In genomic region chr11:111460752-111461305, GRCh38 we compare ENCODE assay signal across 28 cellular contexts. TPM values are rescaled to one million over a fixed set of nuclear protein-coding genes. Genes with fewer than 3 reads are reported as not detected.
DNase-seq lines count a peak whose midpoint lies in the region; TF ChIP-seq lines count a peak whose summit lies in the region.
"Had no signal": no experiment of that assay in that cellular context is flagged by ENCODE, and none has a peak within 500 bp of the region (broad histone marks: within the 10 kb centered on the region; RNA-seq: fewer than 3 reads in every experiment).

No MANE protein-coding gene starts in this region.

- H3K4me3 ChIP-seq in AG04449 (ENCODE audit: low read depth, low read length) (no peak overlapping the region), Karpas-422 (ENCODE audit: low read length) (no peak overlapping the region), choroid plexus epithelial cell (ENCODE audit: low read depth, low read length) (no peak overlapping the region)
- H3K4me3 ChIP-seq: esophagus squamous epithelium, HAP-1, suprapubic skin had no signal

- H3K4me3 Mint-ChIP-seq in nephron (peak overlapping the region in 1 of 3 experiments; percentile 2), chondrocyte (ENCODE audit: unreplicated experiment) (no peak overlapping the region)
- H3K4me3 Mint-ChIP-seq: activated CD4-positive, alpha-beta memory T cell treated with anti-CD3 and anti-CD28 coated beads for 36 hours; activated naive CD8-positive, alpha-beta T cell treated with anti-CD3 and anti-CD28 coated beads, Interleukin-2, amount 50 U/mL, for 24 hours; CD4-positive, alpha-beta T cell; endodermal cell had no signal

- H3K79me2 ChIP-seq in Karpas-422 (ENCODE audit: low read length) = no peaks in the 10 kb centered on the region

- no peak for TF ChIP-seq CTCF in AG04449 (IDR thresholded peaks at IDR 0.05; ENCODE audit: insufficient read depth, low read length, missing control alignments)
- no peak for TF ChIP-seq CTCF in choroid plexus epithelial cell (conservative IDR thresholded peaks at IDR 0.05; ENCODE audit: low read depth, low read length)
- TF ChIP-seq CTCF in nephron (IDR thresholded peaks at IDR 0.05; ENCODE audit: unreplicated experiment in 3 of 3) = no peak
- TF ChIP-seq CTCF in chondrocyte (IDR thresholded peaks at IDR 0.05) = no peak

- no peaks in the 10 kb centered on the region for H3K9me3 Mint-ChIP-seq in nephron
- H3K9me3 Mint-ChIP-seq in chondrocyte (ENCODE audit: low read depth) = no peaks in the 10 kb centered on the region
- H3K9me3 Mint-ChIP-seq: activated CD4-positive, alpha-beta memory T cell treated with anti-CD3 and anti-CD28 coated beads for 36 hours; activated naive CD8-positive, alpha-beta T cell treated with anti-CD3 and anti-CD28 coated beads, Interleukin-2, amount 50 U/mL, for 24 hours; CD4-positive, alpha-beta T cell; endodermal cell had no signal

- no peaks in the 10 kb centered on the region for H3K36me3 Mint-ChIP-seq in nephron (ENCODE audit: low read depth)
- H3K36me3 Mint-ChIP-seq in chondrocyte (ENCODE audit: low read depth) = no peaks in the 10 kb centered on the region
- H3K36me3 Mint-ChIP-seq: activated CD4-positive, alpha-beta memory T cell treated with anti-CD3 and anti-CD28 coated beads for 36 hours had no signal

- CTCF ChIA-PET in AG04449 (lab: Yijun Ruan, JAX) = interaction anchor here (1.1 to 5.5 kb wide), 7 partner anchors 10 to 381 kb away, joined by 3 to 31 read pairs (median 7); no protein-coding TSS in a partner anchor

- H3K27ac Mint-ChIP-seq in nephron (peak overlapping the region in 2 of 3 experiments; percentile 3 to 18), chondrocyte (ENCODE audit: unreplicated experiment) (no peak overlapping the region)
- H3K27ac Mint-ChIP-seq: activated CD4-positive, alpha-beta memory T cell treated with anti-CD3 and anti-CD28 coated beads for 36 hours; activated naive CD8-positive, alpha-beta T cell treated with anti-CD3 and anti-CD28 coated beads, Interleukin-2, amount 50 U/mL, for 24 hours; CD4-positive, alpha-beta T cell; endodermal cell had no signal

- H3K9ac ChIP-seq in Karpas-422 (ENCODE audit: low read length) = no peak overlapping the region

- DNase-seq in AG04449 (ENCODE audit: low read depth, low spot score) = peak; percentile 2
- DNase-seq in Karpas-422 = peak; percentile 47
- DNase-seq in choroid plexus epithelial cell (ENCODE audit: low read depth) = peak; percentile 15
- no peak for DNase-seq in NCI-H1105 treated with DMSO at 0.1 percent for 48 hours (lab: John Stamatoyannopoulos, UW)
- no peak for DNase-seq in hepatic stellate cell (ENCODE audit: low spot score)
- no peak for DNase-seq in chondrocyte (ENCODE audit: low spot score)
- DNase-seq: activated CD4-positive, alpha-beta memory T cell treated with anti-CD3 and anti-CD28 coated beads for 36 hours; activated CD4-positive, CD25-positive, alpha-beta regulatory T cell; activated gamma-delta T cell treated with Interleukin-2 at 50 U/mL for 16 hours; activated naive CD8-positive, alpha-beta T cell treated with anti-CD3 and anti-CD28 coated beads, Interleukin-2, amount 50 U/mL, for 24 hours; CD4-positive, alpha-beta T cell; DMS 273 treated with DMSO at 0.1 percent for 48 hours; endodermal cell; esophagus squamous epithelium; kidney glomerular epithelial cell; mammary epithelial cell; NCI-H1048; NCI-H2029 treated with DMSO at 0.1 percent for 48 hours; PC-3; Right ventricle myocardium superior; small intestine; stimulated activated CD4-positive, alpha-beta T cell treated with anti-CD3 and anti-CD28 coated beads, Interleukin-1b, Interleukin-23, amount 100 ng/mL, for 48 hours had no signal

- peaks cover 5% of the 10 kb centered on the region; the same call in 1 of the 2 replicates for H3K27me3 ChIP-seq in Karpas-422 (ENCODE audit: low read length)

- H3K27ac ChIP-seq in Karpas-422 (ENCODE audit: low read length) = no peak overlapping the region
- H3K27ac ChIP-seq: esophagus squamous epithelium, suprapubic skin had no signal

- H3K4me1 ChIP-seq in Karpas-422 (ENCODE audit: low read length) = no peaks in the 10 kb centered on the region
- H3K4me1 ChIP-seq: esophagus squamous epithelium, HAP-1, suprapubic skin had no signal

- H3K4me1 Mint-ChIP-seq in nephron (peaks cover 13% of the 10 kb centered on the region), chondrocyte (ENCODE audit: low read depth) (no peaks in the 10 kb centered on the region)
- H3K4me1 Mint-ChIP-seq: endodermal cell had no signal

- peaks cover 8% of the 10 kb centered on the region; the same call in 1 of the 2 replicates for H4K20me1 ChIP-seq in Karpas-422 (ENCODE audit: insufficient read depth, low read depth, low read length)

- POLR2A ChIA-PET in AG04449 (lab: Yijun Ruan, JAX) = interaction anchor here (0.7 kb wide), 1 partner anchor 983 kb away, joined by 3 read pairs; no protein-coding TSS in a partner anchor

- H3K27me3 Mint-ChIP-seq in nephron (ENCODE audit: low read depth) (peaks cover 78% of the 10 kb centered on the region), chondrocyte (ENCODE audit: low read depth) (peaks cover 25% of the 10 kb centered on the region)

- H2AFZ ChIP-seq in Karpas-422 (ENCODE audit: low read length) = no peak overlapping the region

- H3K4me2 ChIP-seq in Karpas-422 (ENCODE audit: low read depth, low read length, poor library complexity, severe bottlenecking) = no peak overlapping the region

- H3K9me3 ChIP-seq in Karpas-422 (ENCODE audit: low read length) = no peaks in the 10 kb centered on the region
- H3K9me3 ChIP-seq: esophagus squamous epithelium, HAP-1, suprapubic skin had no signal

- no peaks in the 10 kb centered on the region for H3K9me2 ChIP-seq in Karpas-422 (replicated peaks; ENCODE audit: insufficient read depth, low read length)

- no peaks in the 10 kb centered on the region for H3K36me3 ChIP-seq in Karpas-422 (ENCODE audit: insufficient read depth, low read length)
- H3K36me3 ChIP-seq: esophagus squamous epithelium, HAP-1, suprapubic skin had no signal

RNA-seq across cellular contexts. Expression of gene BTG4, which starts 51.4 kb away (rescaled TPM):
- total RNA-seq in Karpas-422 (2014; rRNA removed; shearing (Covaris generic); ENCODE audit: low replicate concordance) = not detected in 2 replicates
- not detected in 3 replicates for total RNA-seq in chondrocyte
- total RNA-seq: activated CD4-positive, alpha-beta memory T cell treated with anti-CD3 and anti-CD28 coated beads for 36 hours; CD4-positive, alpha-beta T cell; endodermal cell; esophagus squamous epithelium; mammary epithelial cell; PC-3; Right ventricle myocardium superior; suprapubic skin had no signal

RNA-seq across cellular contexts. Expression of gene HOATZ, which starts 53.7 kb away (rescaled TPM):
- not detected in 2 replicates for total RNA-seq in Karpas-422 (2014; rRNA removed; shearing (Covaris generic); ENCODE audit: low replicate concordance)
- total RNA-seq in chondrocyte = not detected in 3 replicates
- total RNA-seq: activated CD4-positive, alpha-beta memory T cell treated with anti-CD3 and anti-CD28 coated beads for 36 hours; bronchial epithelial cell; CD4-positive, alpha-beta T cell; esophagus squamous epithelium; LHCN-M2; mammary epithelial cell; NCI-H460; PC-3; Right ventricle myocardium superior; suprapubic skin had no signal

Comparison
In these comparisons a context has a peak if more than half of its experiments do, and no peak if none do; other contexts are left out.
1. DNase-seq: peak in AG04449 (single experiment), Karpas-422 (single experiment) and choroid plexus epithelial cell (single experiment); none in NCI-H1105 treated with DMSO at 0.1 percent for 48 hours (single experiment), hepatic stellate cell (single experiment) and chondrocyte (single experiment).